12 cellular contexts compared by ENCODE assay signal in the genomic region with DNA sequence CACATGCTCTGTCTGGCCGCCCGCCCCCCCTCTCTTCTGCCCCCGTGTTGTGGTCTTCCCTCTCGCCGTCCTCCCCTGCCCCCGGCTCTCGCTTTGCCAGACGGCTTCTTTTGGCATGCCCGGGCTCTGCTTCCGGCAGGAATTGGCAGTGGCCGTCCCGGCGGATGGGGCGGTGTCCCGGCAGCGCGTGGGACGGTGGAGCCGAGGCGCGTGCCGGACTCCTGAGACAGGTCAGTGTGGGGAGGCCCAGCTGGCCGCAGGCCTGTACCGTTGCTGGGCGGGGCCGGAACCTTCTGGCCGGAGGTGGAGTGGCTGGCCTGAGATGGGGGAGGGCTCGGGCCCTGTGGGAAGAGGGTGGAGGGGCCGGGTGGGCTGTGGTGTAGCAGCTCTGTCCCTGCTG. TPM values are rescaled to one million over a fixed set of nuclear protein-coding genes. Genes with fewer than 3 reads are reported as not detected.
"Had no signal": no experiment of that assay in that cellular context is flagged by ENCODE, and none has a peak within 500 bp of the region (broad histone marks: within the 10 kb centered on the region; RNA-seq: fewer than 3 reads in every experiment).

No MANE protein-coding gene starts in this region.

- H3K27me3 ChIP-seq: pancreas, thyroid gland had no signal

- H3K27ac ChIP-seq: pancreas, thyroid gland had no signal

- H3K9me3 ChIP-seq: pancreas, thyroid gland had no signal

- DNase-seq: activated CD4-positive, alpha-beta T cell treated with anti-CD3 and anti-CD28 coated beads, Interleukin-2, amount 50 U/mL, for 4 hours; activated gamma-delta T cell; effector memory CD8-positive, alpha-beta T cell; foreskin fibroblast; kidney; mesendoderm; naive thymus-derived CD4-positive, alpha-beta T cell; pancreas; stimulated activated CD4-positive, alpha-beta T cell treated with anti-CD3 and anti-CD28 coated beads, Interleukin-12 subunit alpha, Interleukin-12 subunit beta, amount 100 ng/mL, for 4 hours; stimulated activated CD4-positive, alpha-beta T cell treated with anti-CD3 and anti-CD28 coated beads, Interleukin-1b, Interleukin-23, amount 100 ng/mL, for 48 hours; stimulated activated naive CD4-positive, alpha-beta T cell treated with Interleukin-2 at 50 U/mL for 16 hours; thyroid gland had no signal

- H3K4me3 ChIP-seq: pancreas, thyroid gland had no signal

- ATAC-seq: effector memory CD8-positive, alpha-beta T cell; naive thymus-derived CD4-positive, alpha-beta T cell; pancreas had no signal

- H3K36me3 ChIP-seq: pancreas, thyroid gland had no signal

RNA-seq across cellular contexts. Expression of a gene that starts 17.1 kb away (rescaled TPM):
- polyA plus RNA-seq: naive thymus-derived CD4-positive, alpha-beta T cell had no signal
